12 cellular contexts compared by ENCODE assay signal in genomic region chr16:4536391-4537106, GRCh38. TPM values are rescaled to one million over a fixed set of nuclear protein-coding genes. Genes with fewer than 3 reads are reported as not detected.
DNase-seq lines count a peak whose midpoint lies in the region; ATAC-seq and TF ChIP-seq lines count a peak whose summit lies in the region.
"Had no signal": no experiment of that assay in that cellular context is flagged by ENCODE, and none has a peak within 500 bp of the region (broad histone marks: within the 10 kb centered on the region; RNA-seq: fewer than 3 reads in every experiment).

No MANE protein-coding gene starts in this region.

- peak overlapping the region; percentile 87 to 90 for H3K27ac ChIP-seq in ascending aorta
- no peak overlapping the region for H3K27ac ChIP-seq in mesenchymal stem cell (ENCODE audit: low read length, poor library complexity, severe bottlenecking)

- no peak for DNase-seq in stimulated activated naive CD8-positive, alpha-beta T cell treated with anti-CD3 and anti-CD28 coated beads, Interleukin-15, Interleukin-2, amounts not matched to agents 100 U/mL and 50 U/mL, for 24 hours
- DNase-seq in ascending aorta (ENCODE audit: low spot score in 2 of 2) = peak in 1 of 2 donors; percentile 68
- DNase-seq in mesenchymal stem cell = no peak
- no peak for DNase-seq in kidney tubule cell (ENCODE audit: low spot score)
- DNase-seq: aorta, foreskin melanocyte, midbrain had no signal

- H3K4ac ChIP-seq in mesenchymal stem cell (ENCODE audit: low read depth in 1 of 2, low read length in 2 of 2) = no peak overlapping the region

- no peaks in the 10 kb centered on the region for H3K27me3 Mint-ChIP-seq in stimulated activated naive CD8-positive, alpha-beta T cell treated with anti-CD3 and anti-CD28 coated beads, Interleukin-15, Interleukin-2, amounts not matched to agents 100 ng/mL and 50 ng/mL, for 24 hours

- no peak overlapping the region for H3K14ac ChIP-seq in mesenchymal stem cell (ENCODE audit: low read length in 2 of 2)

- intact Hi-C loops in ascending aorta (cut with DNase I) = loop anchor here (10.0 kb wide), 1 partner anchor 822 kb away; the partner anchor contains the start of gene TRAP1

- H2BK120ac ChIP-seq in mesenchymal stem cell (ENCODE audit: low read depth, low read length) = no peak overlapping the region

- H3K23ac ChIP-seq in mesenchymal stem cell (ENCODE audit: low read length in 2 of 2) = no peak overlapping the region

- no peak overlapping the region for H3K4me2 ChIP-seq in mesenchymal stem cell (ENCODE audit: low read length, poor library complexity, severe bottlenecking)

- H3K27me3 ChIP-seq in ascending aorta (no peaks in the 10 kb centered on the region), mesenchymal stem cell (ENCODE audit: control insufficient read depth in 1 of 2, insufficient read depth in 1 of 2, low read length in 2 of 2) (no peaks in the 10 kb centered on the region)

- ATAC-seq in stimulated activated naive CD8-positive, alpha-beta T cell treated with anti-CD3 and anti-CD28 coated beads, Interleukin-15, Interleukin-2, amounts not matched to agents 100 U/mL and 50 U/mL, for 24 hours = no peak
- ATAC-seq in HG02970 (IDR thresholded peaks at IDR 0.05; ENCODE audit: low FRiP score, unreplicated experiment) (no peak), HG02623 (IDR thresholded peaks at IDR 0.05; ENCODE audit: unreplicated experiment) (no peak), HG03442 (IDR thresholded peaks at IDR 0.05; ENCODE audit: unreplicated experiment) (no peak)

- no peak overlapping the region for H4K8ac ChIP-seq in mesenchymal stem cell (ENCODE audit: low read length)

- H2BK5ac ChIP-seq in mesenchymal stem cell (ENCODE audit: low read depth, low read length, poor library complexity, severe bottlenecking) = no peak overlapping the region

- H3K4me3 ChIP-seq in ascending aorta (peak overlapping the region in 1 of 2 donors; percentile 95), mesenchymal stem cell (ENCODE audit: insufficient read depth in 1 of 2, low read depth in 1 of 2, low read length in 2 of 2) (peak overlapping the region in 1 of 2 experiments; percentile 85)

- H3K27ac Mint-ChIP-seq in stimulated activated naive CD8-positive, alpha-beta T cell treated with anti-CD3 and anti-CD28 coated beads, Interleukin-15, Interleukin-2, amounts not matched to agents 100 ng/mL and 50 ng/mL, for 24 hours = peak overlapping the region; percentile 66

- TF ChIP-seq CTCF in ascending aorta (IDR thresholded peaks at IDR 0.05) = no peak

- H2BK15ac ChIP-seq in mesenchymal stem cell (ENCODE audit: low read depth, poor library complexity, severe bottlenecking) = no peak overlapping the region

- H3K18ac ChIP-seq in mesenchymal stem cell (ENCODE audit: low read depth in 1 of 2, low read length in 2 of 2) = no peak overlapping the region

- no peak overlapping the region for H4K91ac ChIP-seq in mesenchymal stem cell (ENCODE audit: low read length)

- 97% methylated on average over 14 of the region's 15 CpGs for WGBS in mesenchymal stem cell

- H2AK5ac ChIP-seq in mesenchymal stem cell (ENCODE audit: low read length, severe bottlenecking) = peak overlapping the region; percentile 37

- peak overlapping the region; percentile 73 for H3K4me3 Mint-ChIP-seq in stimulated activated naive CD8-positive, alpha-beta T cell treated with anti-CD3 and anti-CD28 coated beads, Interleukin-15, Interleukin-2, amounts not matched to agents 100 ng/mL and 50 ng/mL, for 24 hours

- H3K9me3 ChIP-seq in ascending aorta (no peaks in the 10 kb centered on the region), mesenchymal stem cell (ENCODE audit: control insufficient read depth, low read length) (no peaks in the 10 kb centered on the region)

- H3K36me3 ChIP-seq in ascending aorta (peaks cover 0 to 4% of the 10 kb centered on the region in 2 donors), mesenchymal stem cell (ENCODE audit: control insufficient read depth in 1 of 2, insufficient read depth in 2 of 2, low read depth in 1 of 2, low read length in 2 of 2) (peaks cover 17 to 32% of the 10 kb centered on the region in 2 experiments)

- H3K9ac ChIP-seq in mesenchymal stem cell (ENCODE audit: low read length) = no peak overlapping the region

- peaks cover 13 to 16% of the 10 kb centered on the region in 2 donors for H3K4me1 ChIP-seq in ascending aorta
- H3K4me1 ChIP-seq in mesenchymal stem cell (ENCODE audit: control insufficient read depth, insufficient read depth, low read depth, low read length) = peaks cover 11% of the 10 kb centered on the region

- H3K9me3 Mint-ChIP-seq in stimulated activated naive CD8-positive, alpha-beta T cell treated with anti-CD3 and anti-CD28 coated beads, Interleukin-15, Interleukin-2, amounts not matched to agents 100 ng/mL and 50 ng/mL, for 24 hours = peaks cover 4% of the 10 kb centered on the region

- no peak overlapping the region for H2BK12ac ChIP-seq in mesenchymal stem cell (ENCODE audit: low read length in 2 of 2)

- peaks cover 43% of the 10 kb centered on the region for H3K4me1 Mint-ChIP-seq in stimulated activated naive CD8-positive, alpha-beta T cell treated with anti-CD3 and anti-CD28 coated beads, Interleukin-15, Interleukin-2, amounts not matched to agents 100 ng/mL and 50 ng/mL, for 24 hours (ENCODE audit: low read depth)

- H3K79me1 ChIP-seq in mesenchymal stem cell (replicated peaks; ENCODE audit: low read length, poor library complexity, severe bottlenecking) = peaks cover 36% of the 10 kb centered on the region

- no peak overlapping the region for H2AFZ ChIP-seq in mesenchymal stem cell (ENCODE audit: low read depth, low read length)

- peaks cover 27% of the 10 kb centered on the region for H3K36me3 Mint-ChIP-seq in stimulated activated naive CD8-positive, alpha-beta T cell treated with anti-CD3 and anti-CD28 coated beads, Interleukin-15, Interleukin-2, amounts not matched to agents 100 ng/mL and 50 ng/mL, for 24 hours (ENCODE audit: low read depth)

RNA-seq across cellular contexts. Expression of gene CDIP1, which starts 2.0 kb away (rescaled TPM):
- total RNA-seq in ascending aorta = 36.9 TPM
- polyA plus RNA-seq in mesenchymal stem cell (2013, experiment 1 of 2) = 27.5 TPM
- 28.7 TPM for polyA plus RNA-seq in mesenchymal stem cell (2013, experiment 2 of 2)

RNA-seq across cellular contexts. Expression of gene C16orf96, which starts 19.6 kb away (rescaled TPM):
- total RNA-seq in ascending aorta = not detected
- polyA plus RNA-seq in mesenchymal stem cell (2013, experiment 1 of 2) = 0.01 TPM
- polyA plus RNA-seq in mesenchymal stem cell (2013, experiment 2 of 2) = not detected
- polyA plus RNA-seq: aorta, BJ had no signal
